1 cellular context compared by ENCODE assay signal in genomic region chr6:43076093-43076927, GRCh38.
A peak's percentile ranks its signal among the peaks of the same experiment; 100 is the strongest.
TF ChIP-seq lines count a peak whose summit lies in the region.

Gene PTK7, plus strand, starts transcription at chr6:43076314. Its CDS starts 175 bp downstream, at chr6:43076489.

TF ChIP-seq in HepG2, 621 proteins besides CTCF, POLR2A, EP300 and RAD21 (continued from another document and continues in another):
- TF ChIP-seq, protein P1, sequence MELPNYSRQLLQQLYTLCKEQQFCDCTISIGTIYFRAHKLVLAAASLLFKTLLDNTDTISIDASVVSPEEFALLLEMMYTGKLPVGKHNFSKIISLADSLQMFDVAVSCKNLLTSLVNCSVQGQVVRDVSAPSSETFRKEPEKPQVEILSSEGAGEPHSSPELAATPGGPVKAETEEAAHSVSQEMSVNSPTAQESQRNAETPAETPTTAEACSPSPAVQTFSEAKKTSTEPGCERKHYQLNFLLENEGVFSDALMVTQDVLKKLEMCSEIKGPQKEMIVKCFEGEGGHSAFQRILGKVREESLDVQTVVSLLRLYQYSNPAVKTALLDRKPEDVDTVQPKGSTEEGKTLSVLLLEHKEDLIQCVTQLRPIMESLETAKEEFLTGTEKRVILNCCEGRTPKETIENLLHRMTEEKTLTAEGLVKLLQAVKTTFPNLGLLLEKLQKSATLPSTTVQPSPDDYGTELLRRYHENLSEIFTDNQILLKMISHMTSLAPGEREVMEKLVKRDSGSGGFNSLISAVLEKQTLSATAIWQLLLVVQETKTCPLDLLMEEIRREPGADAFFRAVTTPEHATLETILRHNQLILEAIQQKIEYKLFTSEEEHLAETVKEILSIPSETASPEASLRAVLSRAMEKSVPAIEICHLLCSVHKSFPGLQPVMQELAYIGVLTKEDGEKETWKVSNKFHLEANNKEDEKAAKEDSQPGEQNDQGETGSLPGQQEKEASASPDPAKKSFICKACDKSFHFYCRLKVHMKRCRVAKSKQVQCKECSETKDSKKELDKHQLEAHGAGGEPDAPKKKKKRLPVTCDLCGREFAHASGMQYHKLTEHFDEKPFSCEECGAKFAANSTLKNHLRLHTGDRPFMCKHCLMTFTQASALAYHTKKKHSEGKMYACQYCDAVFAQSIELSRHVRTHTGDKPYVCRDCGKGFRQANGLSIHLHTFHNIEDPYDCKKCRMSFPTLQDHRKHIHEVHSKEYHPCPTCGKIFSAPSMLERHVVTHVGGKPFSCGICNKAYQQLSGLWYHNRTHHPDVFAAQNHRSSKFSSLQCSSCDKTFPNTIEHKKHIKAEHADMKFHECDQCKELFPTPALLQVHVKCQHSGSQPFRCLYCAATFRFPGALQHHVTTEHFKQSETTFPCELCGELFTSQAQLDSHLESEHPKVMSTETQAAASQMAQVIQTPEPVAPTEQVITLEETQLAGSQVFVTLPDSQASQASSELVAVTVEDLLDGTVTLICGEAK (IDR thresholded peaks at IDR 0.05): no peak
- TF ChIP-seq, protein P1 (CRISPR knock-in tag; IDR thresholded peaks at IDR 0.05): no peak
- TF ChIP-seq NFIC (IDR thresholded peaks at IDR 0.05; ENCODE audit: low read length) (no peak), FUBP1 (CRISPR knock-in tag; IDR thresholded peaks at IDR 0.05; ENCODE audit: borderline replicate concordance) (no peak), HDAC1 (CRISPR knock-in tag; IDR thresholded peaks at IDR 0.05) (peak; percentile 78), FOXC1 (CRISPR knock-in tag; IDR thresholded peaks at IDR 0.05; ENCODE audit: borderline replicate concordance) (no peak), GATAD1 (CRISPR knock-in tag; IDR thresholded peaks at IDR 0.05) (0 out of 2 replicates have a peak, but pooled peaks have one; percentile 9), TOE1 (CRISPR knock-in tag; IDR thresholded peaks at IDR 0.05) (no peak), ZNF205 (CRISPR knock-in tag; IDR thresholded peaks at IDR 0.05) (peak; percentile 16; the same call in 1 of the 2 replicates), ETV6 (CRISPR knock-in tag; conservative IDR thresholded peaks at IDR 0.05) (no peak), MAFG (CRISPR knock-in tag; IDR thresholded peaks at IDR 0.05) (no peak), ZNF256 (CRISPR knock-in tag; conservative IDR thresholded peaks at IDR 0.05) (no peak), ZNF296 (CRISPR knock-in tag; conservative IDR thresholded peaks at IDR 0.05) (no peak; the same call in 1 of the 2 replicates), ZEB1 (IDR thresholded peaks at IDR 0.05; ENCODE audit: insufficient replicate concordance, low read depth) (peak; percentile 9), MTF2 (CRISPR knock-in tag; IDR thresholded peaks at IDR 0.05; ENCODE audit: borderline replicate concordance) (no peak), ZBTB46 (CRISPR knock-in tag; IDR thresholded peaks at IDR 0.05; ENCODE audit: borderline replicate concordance) (no peak), REL (CRISPR knock-in tag; conservative IDR thresholded peaks at IDR 0.05) (peak; percentile 22; the same call in 1 of the 2 replicates), ZNF20 (CRISPR knock-in tag; IDR thresholded peaks at IDR 0.05) (no peak), ZNF546 (CRISPR knock-in tag; conservative IDR thresholded peaks at IDR 0.05) (0 out of 2 replicates have a peak, but pooled peaks have one; percentile 36), ZNF891 (CRISPR knock-in tag; IDR thresholded peaks at IDR 0.05) (no peak; the same call in 1 of the 2 replicates), KAT8 (CRISPR knock-in tag; IDR thresholded peaks at IDR 0.05) (no peak), JUNB (CRISPR knock-in tag; IDR thresholded peaks at IDR 0.05; ENCODE audit: borderline replicate concordance) (no peak), HMGA1 (CRISPR knock-in tag; conservative IDR thresholded peaks at IDR 0.05) (no peak), ZNF263 (CRISPR knock-in tag; IDR thresholded peaks at IDR 0.05) (no peak), HMG20B (CRISPR knock-in tag; conservative IDR thresholded peaks at IDR 0.05) (no peak), ARHGAP35 (CRISPR knock-in tag; IDR thresholded peaks at IDR 0.05; ENCODE audit: borderline replicate concordance) (0 out of 2 replicates have a peak, but pooled peaks have one; percentile 51)
- TF ChIP-seq, protein P2, sequence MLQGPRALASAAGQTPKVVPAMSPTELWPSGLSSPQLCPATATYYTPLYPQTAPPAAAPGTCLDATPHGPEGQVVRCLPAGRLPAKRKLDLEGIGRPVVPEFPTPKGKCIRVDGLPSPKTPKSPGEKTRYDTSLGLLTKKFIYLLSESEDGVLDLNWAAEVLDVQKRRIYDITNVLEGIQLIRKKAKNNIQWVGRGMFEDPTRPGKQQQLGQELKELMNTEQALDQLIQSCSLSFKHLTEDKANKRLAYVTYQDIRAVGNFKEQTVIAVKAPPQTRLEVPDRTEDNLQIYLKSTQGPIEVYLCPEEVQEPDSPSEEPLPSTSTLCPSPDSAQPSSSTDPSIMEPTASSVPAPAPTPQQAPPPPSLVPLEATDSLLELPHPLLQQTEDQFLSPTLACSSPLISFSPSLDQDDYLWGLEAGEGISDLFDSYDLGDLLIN (CRISPR knock-in tag; IDR thresholded peaks at IDR 0.05; ENCODE audit: borderline replicate concordance): 0 out of 2 replicates have a peak, but pooled peaks have one; percentile 12
- TF ChIP-seq, protein P3, sequence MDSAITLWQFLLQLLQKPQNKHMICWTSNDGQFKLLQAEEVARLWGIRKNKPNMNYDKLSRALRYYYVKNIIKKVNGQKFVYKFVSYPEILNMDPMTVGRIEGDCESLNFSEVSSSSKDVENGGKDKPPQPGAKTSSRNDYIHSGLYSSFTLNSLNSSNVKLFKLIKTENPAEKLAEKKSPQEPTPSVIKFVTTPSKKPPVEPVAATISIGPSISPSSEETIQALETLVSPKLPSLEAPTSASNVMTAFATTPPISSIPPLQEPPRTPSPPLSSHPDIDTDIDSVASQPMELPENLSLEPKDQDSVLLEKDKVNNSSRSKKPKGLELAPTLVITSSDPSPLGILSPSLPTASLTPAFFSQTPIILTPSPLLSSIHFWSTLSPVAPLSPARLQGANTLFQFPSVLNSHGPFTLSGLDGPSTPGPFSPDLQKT (CRISPR knock-in tag; IDR thresholded peaks at IDR 0.05; ENCODE audit: borderline replicate concordance): no peak
- TF ChIP-seq, protein P4, sequence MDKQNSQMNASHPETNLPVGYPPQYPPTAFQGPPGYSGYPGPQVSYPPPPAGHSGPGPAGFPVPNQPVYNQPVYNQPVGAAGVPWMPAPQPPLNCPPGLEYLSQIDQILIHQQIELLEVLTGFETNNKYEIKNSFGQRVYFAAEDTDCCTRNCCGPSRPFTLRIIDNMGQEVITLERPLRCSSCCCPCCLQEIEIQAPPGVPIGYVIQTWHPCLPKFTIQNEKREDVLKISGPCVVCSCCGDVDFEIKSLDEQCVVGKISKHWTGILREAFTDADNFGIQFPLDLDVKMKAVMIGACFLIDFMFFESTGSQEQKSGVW (CRISPR knock-in tag; IDR thresholded peaks at IDR 0.05; ENCODE audit: borderline replicate concordance): no peak
- TF ChIP-seq, protein P5, sequence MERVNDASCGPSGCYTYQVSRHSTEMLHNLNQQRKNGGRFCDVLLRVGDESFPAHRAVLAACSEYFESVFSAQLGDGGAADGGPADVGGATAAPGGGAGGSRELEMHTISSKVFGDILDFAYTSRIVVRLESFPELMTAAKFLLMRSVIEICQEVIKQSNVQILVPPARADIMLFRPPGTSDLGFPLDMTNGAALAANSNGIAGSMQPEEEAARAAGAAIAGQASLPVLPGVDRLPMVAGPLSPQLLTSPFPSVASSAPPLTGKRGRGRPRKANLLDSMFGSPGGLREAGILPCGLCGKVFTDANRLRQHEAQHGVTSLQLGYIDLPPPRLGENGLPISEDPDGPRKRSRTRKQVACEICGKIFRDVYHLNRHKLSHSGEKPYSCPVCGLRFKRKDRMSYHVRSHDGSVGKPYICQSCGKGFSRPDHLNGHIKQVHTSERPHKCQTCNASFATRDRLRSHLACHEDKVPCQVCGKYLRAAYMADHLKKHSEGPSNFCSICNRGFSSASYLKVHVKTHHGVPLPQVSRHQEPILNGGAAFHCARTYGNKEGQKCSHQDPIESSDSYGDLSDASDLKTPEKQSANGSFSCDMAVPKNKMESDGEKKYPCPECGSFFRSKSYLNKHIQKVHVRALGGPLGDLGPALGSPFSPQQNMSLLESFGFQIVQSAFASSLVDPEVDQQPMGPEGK (CRISPR knock-in tag; IDR thresholded peaks at IDR 0.05): peak; percentile 92
- TF ChIP-seq, protein P6, sequence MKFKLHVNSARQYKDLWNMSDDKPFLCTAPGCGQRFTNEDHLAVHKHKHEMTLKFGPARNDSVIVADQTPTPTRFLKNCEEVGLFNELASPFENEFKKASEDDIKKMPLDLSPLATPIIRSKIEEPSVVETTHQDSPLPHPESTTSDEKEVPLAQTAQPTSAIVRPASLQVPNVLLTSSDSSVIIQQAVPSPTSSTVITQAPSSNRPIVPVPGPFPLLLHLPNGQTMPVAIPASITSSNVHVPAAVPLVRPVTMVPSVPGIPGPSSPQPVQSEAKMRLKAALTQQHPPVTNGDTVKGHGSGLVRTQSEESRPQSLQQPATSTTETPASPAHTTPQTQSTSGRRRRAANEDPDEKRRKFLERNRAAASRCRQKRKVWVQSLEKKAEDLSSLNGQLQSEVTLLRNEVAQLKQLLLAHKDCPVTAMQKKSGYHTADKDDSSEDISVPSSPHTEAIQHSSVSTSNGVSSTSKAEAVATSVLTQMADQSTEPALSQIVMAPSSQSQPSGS (CRISPR knock-in tag; IDR thresholded peaks at IDR 0.05): 0 out of 2 replicates have a peak, but pooled peaks have one; percentile 14
- TF ChIP-seq, protein P7, sequence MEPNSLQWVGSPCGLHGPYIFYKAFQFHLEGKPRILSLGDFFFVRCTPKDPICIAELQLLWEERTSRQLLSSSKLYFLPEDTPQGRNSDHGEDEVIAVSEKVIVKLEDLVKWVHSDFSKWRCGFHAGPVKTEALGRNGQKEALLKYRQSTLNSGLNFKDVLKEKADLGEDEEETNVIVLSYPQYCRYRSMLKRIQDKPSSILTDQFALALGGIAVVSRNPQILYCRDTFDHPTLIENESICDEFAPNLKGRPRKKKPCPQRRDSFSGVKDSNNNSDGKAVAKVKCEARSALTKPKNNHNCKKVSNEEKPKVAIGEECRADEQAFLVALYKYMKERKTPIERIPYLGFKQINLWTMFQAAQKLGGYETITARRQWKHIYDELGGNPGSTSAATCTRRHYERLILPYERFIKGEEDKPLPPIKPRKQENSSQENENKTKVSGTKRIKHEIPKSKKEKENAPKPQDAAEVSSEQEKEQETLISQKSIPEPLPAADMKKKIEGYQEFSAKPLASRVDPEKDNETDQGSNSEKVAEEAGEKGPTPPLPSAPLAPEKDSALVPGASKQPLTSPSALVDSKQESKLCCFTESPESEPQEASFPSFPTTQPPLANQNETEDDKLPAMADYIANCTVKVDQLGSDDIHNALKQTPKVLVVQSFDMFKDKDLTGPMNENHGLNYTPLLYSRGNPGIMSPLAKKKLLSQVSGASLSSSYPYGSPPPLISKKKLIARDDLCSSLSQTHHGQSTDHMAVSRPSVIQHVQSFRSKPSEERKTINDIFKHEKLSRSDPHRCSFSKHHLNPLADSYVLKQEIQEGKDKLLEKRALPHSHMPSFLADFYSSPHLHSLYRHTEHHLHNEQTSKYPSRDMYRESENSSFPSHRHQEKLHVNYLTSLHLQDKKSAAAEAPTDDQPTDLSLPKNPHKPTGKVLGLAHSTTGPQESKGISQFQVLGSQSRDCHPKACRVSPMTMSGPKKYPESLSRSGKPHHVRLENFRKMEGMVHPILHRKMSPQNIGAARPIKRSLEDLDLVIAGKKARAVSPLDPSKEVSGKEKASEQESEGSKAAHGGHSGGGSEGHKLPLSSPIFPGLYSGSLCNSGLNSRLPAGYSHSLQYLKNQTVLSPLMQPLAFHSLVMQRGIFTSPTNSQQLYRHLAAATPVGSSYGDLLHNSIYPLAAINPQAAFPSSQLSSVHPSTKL (CRISPR knock-in tag; IDR thresholded peaks at IDR 0.05): no peak
